In the genomic region with DNA sequence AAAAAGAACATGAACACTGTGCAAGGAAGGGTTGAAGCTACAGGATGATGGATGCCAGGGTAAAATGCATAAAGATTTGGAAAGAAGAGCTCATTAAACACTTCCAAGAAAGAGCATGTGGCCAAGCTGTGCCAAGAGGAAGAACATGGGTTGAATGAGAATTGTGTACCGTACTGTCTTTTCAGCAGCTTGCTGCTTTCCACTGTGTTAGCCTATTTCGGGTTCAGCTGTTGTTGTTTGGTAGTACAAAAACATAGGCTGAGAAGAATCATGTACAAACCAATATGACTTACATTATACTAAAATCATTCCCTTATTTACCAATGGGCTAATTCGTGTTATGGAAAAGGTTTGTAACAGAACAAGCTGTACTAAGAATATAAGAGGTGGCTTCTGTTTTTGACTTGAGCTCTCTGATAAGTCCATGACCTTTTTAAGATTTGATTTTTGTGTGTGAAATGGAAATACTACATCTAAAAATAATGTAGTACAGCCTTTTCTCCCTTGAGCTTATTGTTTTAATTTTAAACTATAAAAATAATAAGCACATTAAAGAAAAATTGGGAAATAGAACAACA, we compare ENCODE assay signal across 14 cellular contexts. TPM values are rescaled to one million over a fixed set of nuclear protein-coding genes. Genes with fewer than 3 reads are reported as not detected.
DNase-seq lines count a peak whose midpoint lies in the region; ATAC-seq and TF ChIP-seq lines count a peak whose summit lies in the region.
"Had no signal": no experiment of that assay in that cellular context is flagged by ENCODE, and none has a peak within 500 bp of the region (broad histone marks: within the 10 kb centered on the region; RNA-seq: fewer than 3 reads in every experiment).

No MANE protein-coding gene starts in this region.

- no peak for TF ChIP-seq POLR2A in spleen (IDR thresholded peaks at IDR 0.05)

- TF ChIP-seq CTCF in GM23338 (conservative IDR thresholded peaks at IDR 0.05; ENCODE audit: low read depth in 2 of 2) (no peak), spleen (IDR thresholded peaks at IDR 0.05 in 8 of 11, conservative IDR thresholded peaks at IDR 0.05 in 3 of 11) (no peak)

- WGBS in spleen, 5 donors = 40 to 54% (median 47%) methylated on average over 3 of the region's 3 CpGs

- peaks cover 5% of the 10 kb centered on the region; the same call in 1 of the 2 replicates for H4K20me1 ChIP-seq in GM23338 (replicated peaks; ENCODE audit: insufficient read depth)

- no peak overlapping the region for H3K27ac Mint-ChIP-seq in GM23338
- H3K27ac Mint-ChIP-seq: activated CD4-positive, alpha-beta memory T cell treated with anti-CD3 and anti-CD28 coated beads, Interleukin-2, amount 10 ng/mL, durations not matched to agents 7 days and 5 days had no signal

- intact Hi-C loops in spleen (cut with DNase I; ENCODE audit: low total_unique reads) = no loop called here

- H3K27me3 ChIP-seq in GM23338 (ENCODE audit: insufficient read depth) = no peaks in the 10 kb centered on the region
- no peaks in the 10 kb centered on the region for H3K27me3 ChIP-seq in spleen (replicated peaks in 1 of 7)
- H3K27me3 ChIP-seq: pancreas, SJSA1 had no signal

- peaks cover 13% of the 10 kb centered on the region for H3K36me3 Mint-ChIP-seq in GM23338 (ENCODE audit: low read depth)

- no peak overlapping the region for H3K4me3 Mint-ChIP-seq in GM23338
- H3K4me3 Mint-ChIP-seq: activated CD4-positive, alpha-beta memory T cell treated with anti-CD3 and anti-CD28 coated beads, Interleukin-2, amount 10 ng/mL, durations not matched to agents 7 days and 5 days had no signal

- no peak overlapping the region for H2AFZ ChIP-seq in GM23338

- peaks cover 2% of the 10 kb centered on the region for H3K27me3 Mint-ChIP-seq in GM23338 (ENCODE audit: insufficient read depth, low read depth, poor library complexity)
- H3K27me3 Mint-ChIP-seq: activated CD4-positive, alpha-beta memory T cell treated with anti-CD3 and anti-CD28 coated beads, Interleukin-2, amount 10 ng/mL, durations not matched to agents 7 days and 5 days had no signal

- ATAC-seq in GM23338 (no peak), HG02981 (IDR thresholded peaks at IDR 0.05; ENCODE audit: unreplicated experiment) (no peak), HG03354 (IDR thresholded peaks at IDR 0.05; ENCODE audit: poor library complexity, severe bottlenecking, unreplicated experiment) (no peak)

- H3K9me3 ChIP-seq in spleen = peaks cover 0 to 7% (median 4%) of the 10 kb centered on the region in 8 donors
- H3K9me3 ChIP-seq: pancreas, SJSA1 had no signal

- no peaks in the 10 kb centered on the region for H3K9me2 ChIP-seq in GM23338 (ENCODE audit: insufficient read depth)

- H3K27ac ChIP-seq in GM23338 (ENCODE audit: low read depth) (0 out of 2 replicates have a peak overlapping the region, but pooled peaks have one; percentile 12), angular gyrus (ENCODE audit: low read depth, low read length) (peak overlapping the region; percentile 61), spleen (peak overlapping the region; percentile 5 to 82 (median 25))
- H3K27ac ChIP-seq: SJSA1 had no signal

- peaks cover 100% of the 10 kb centered on the region for H3K79me2 ChIP-seq in GM23338 (replicated peaks; ENCODE audit: insufficient read depth)

- peaks cover 5% of the 10 kb centered on the region; the same call in 1 of the 3 replicates for H3K9me3 Mint-ChIP-seq in GM23338

- no peak overlapping the region for H3K4me3 ChIP-seq in GM23338
- no peak overlapping the region for H3K4me3 ChIP-seq in spleen
- H3K4me3 ChIP-seq: pancreas, SJSA1 had no signal

- no peaks in the 10 kb centered on the region for H3K36me3 ChIP-seq in GM23338 (ENCODE audit: insufficient read depth)
- peaks cover 0 to 15% (median 7%) of the 10 kb centered on the region in 6 donors for H3K36me3 ChIP-seq in spleen
- H3K36me3 ChIP-seq: pancreas had no signal

- no peaks in the 10 kb centered on the region for H3F3A ChIP-seq in GM23338 (replicated peaks; ENCODE audit: low read depth)

- peaks cover 32% of the 10 kb centered on the region for H3K4me1 Mint-ChIP-seq in GM23338

- H3K4me1 ChIP-seq in GM23338 (ENCODE audit: insufficient read depth) = 0 out of 2 replicates have a peak, but pooled peaks cover 7% of the 10 kb centered on the region
- H3K4me1 ChIP-seq in spleen = peaks cover 18 to 69% (median 63%) of the 10 kb centered on the region in 6 donors

- H3K4me2 ChIP-seq in GM23338 = no peak overlapping the region

- DNase-seq in GM23338 (ENCODE audit: low spot score) = no peak
- DNase-seq in hippocampal formation (lab: John Stamatoyannopoulos, UW) = peak; percentile 30 to 79
- DNase-seq in spleen = no peak
- no peak for DNase-seq in NCI-H1105 (lab: John Stamatoyannopoulos, UW)
- DNase-seq in 8988T = no peak
- DNase-seq: activated CD4-positive, alpha-beta memory T cell treated with anti-CD3 and anti-CD28 coated beads, Interleukin-2, amount 10 ng/mL, durations not matched to agents 7 days and 5 days; islet precursor cell; NCI-H524 treated with DMSO at 0.1 percent for 48 hours; pancreas; trophoblast cell had no signal

TF ChIP-seq in GM23338, 12 proteins besides CTCF, POLR2A, EP300 and RAD21:
- TF ChIP-seq ZNF114 (CRISPR knock-in tag; IDR thresholded peaks at IDR 0.05) = no peak
- no peak for TF ChIP-seq STAT1 (IDR thresholded peaks at IDR 0.05; ENCODE audit: unreplicated experiment)
- TF ChIP-seq NANOG (IDR thresholded peaks at IDR 0.05; ENCODE audit: borderline replicate concordance) = no peak
- TF ChIP-seq, protein P1, sequence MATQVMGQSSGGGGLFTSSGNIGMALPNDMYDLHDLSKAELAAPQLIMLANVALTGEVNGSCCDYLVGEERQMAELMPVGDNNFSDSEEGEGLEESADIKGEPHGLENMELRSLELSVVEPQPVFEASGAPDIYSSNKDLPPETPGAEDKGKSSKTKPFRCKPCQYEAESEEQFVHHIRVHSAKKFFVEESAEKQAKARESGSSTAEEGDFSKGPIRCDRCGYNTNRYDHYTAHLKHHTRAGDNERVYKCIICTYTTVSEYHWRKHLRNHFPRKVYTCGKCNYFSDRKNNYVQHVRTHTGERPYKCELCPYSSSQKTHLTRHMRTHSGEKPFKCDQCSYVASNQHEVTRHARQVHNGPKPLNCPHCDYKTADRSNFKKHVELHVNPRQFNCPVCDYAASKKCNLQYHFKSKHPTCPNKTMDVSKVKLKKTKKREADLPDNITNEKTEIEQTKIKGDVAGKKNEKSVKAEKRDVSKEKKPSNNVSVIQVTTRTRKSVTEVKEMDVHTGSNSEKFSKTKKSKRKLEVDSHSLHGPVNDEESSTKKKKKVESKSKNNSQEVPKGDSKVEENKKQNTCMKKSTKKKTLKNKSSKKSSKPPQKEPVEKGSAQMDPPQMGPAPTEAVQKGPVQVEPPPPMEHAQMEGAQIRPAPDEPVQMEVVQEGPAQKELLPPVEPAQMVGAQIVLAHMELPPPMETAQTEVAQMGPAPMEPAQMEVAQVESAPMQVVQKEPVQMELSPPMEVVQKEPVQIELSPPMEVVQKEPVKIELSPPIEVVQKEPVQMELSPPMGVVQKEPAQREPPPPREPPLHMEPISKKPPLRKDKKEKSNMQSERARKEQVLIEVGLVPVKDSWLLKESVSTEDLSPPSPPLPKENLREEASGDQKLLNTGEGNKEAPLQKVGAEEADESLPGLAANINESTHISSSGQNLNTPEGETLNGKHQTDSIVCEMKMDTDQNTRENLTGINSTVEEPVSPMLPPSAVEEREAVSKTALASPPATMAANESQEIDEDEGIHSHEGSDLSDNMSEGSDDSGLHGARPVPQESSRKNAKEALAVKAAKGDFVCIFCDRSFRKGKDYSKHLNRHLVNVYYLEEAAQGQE (IDR thresholded peaks at IDR 0.05; ENCODE audit: unreplicated experiment) = no peak
- no peak for TF ChIP-seq EZH2phosphoT487 (IDR thresholded peaks at IDR 0.05; ENCODE audit: unreplicated experiment)
- TF ChIP-seq EZH2 (IDR thresholded peaks at IDR 0.05; ENCODE audit: low read depth, unreplicated experiment) = no peak
- no peak for TF ChIP-seq POLR2AphosphoS5 (IDR thresholded peaks at IDR 0.05; ENCODE audit: low read depth)
TF ChIP-seq in GM23338: peak in this region for 0.

RNA-seq across cellular contexts. Expression of a gene that starts 27.2 kb away (rescaled TPM):
- total RNA-seq in GM23338 (2014; rRNA removed; shearing (Covaris generic)) = 39.0 and 44.5 TPM in 2 replicates
- 25.2 and 30.1 TPM in 2 replicates for polyA plus RNA-seq in GM23338 (2016; fragmentation: Nextera tagmentation; extraction: Ambion mirVana)
- total RNA-seq in spleen = 10 to 100 TPM; 47.0 to 82.0 (median 56.5) TPM
- polyA plus RNA-seq in spleen = 10 to 100 TPM in 1 of 3 donors, 1 to 10 TPM in 2; 6.9 to 10.0 (median 8.7) TPM

Comparison
In these comparisons a context has a peak if more than half of its experiments do, and no peak if none do; other contexts are left out.
1. DNase-seq: peak in hippocampal formation (2 of 2); none in GM23338 (single experiment), spleen (single experiment), NCI-H1105 (single experiment) and 8988T (single experiment).
2. Peak in every context shown above with its lines, with median percentiles within 50 percentile points of each other: H3K27ac ChIP-seq.